ENCODE assay signal across 1 cellular context in genomic region chr13:50788551-50788950, GRCh38.
TF ChIP-seq lines count a peak whose summit lies in the region.

No MANE protein-coding gene starts in this region.

TF ChIP-seq in SK-N-SH, 30 proteins besides CTCF, POLR2A, EP300 and RAD21 (continued from another document):
- TF ChIP-seq FOXJ3 (CRISPR knock-in tag; IDR thresholded peaks at IDR 0.05) (no peak), USF1 (IDR thresholded peaks at IDR 0.05; ENCODE audit: borderline replicate concordance, low read depth) (no peak), USF2 (IDR thresholded peaks at IDR 0.05; ENCODE audit: borderline replicate concordance, low read depth, low read length) (no peak), RXRA (IDR thresholded peaks at IDR 0.05; ENCODE audit: borderline replicate concordance, low read depth) (no peak), GABPA (IDR thresholded peaks at IDR 0.05; ENCODE audit: low read depth) (no peak), MEF2A (IDR thresholded peaks at IDR 0.05; ENCODE audit: borderline replicate concordance, low read depth) (no peak), GATA2 (CRISPR knock-in tag; IDR thresholded peaks at IDR 0.05) (no peak), MXI1 (IDR thresholded peaks at IDR 0.05; ENCODE audit: low read depth, low read length) (no peak), MAX (IDR thresholded peaks at IDR 0.05; ENCODE audit: low read depth) (no peak)
